9 cellular contexts compared by ENCODE assay signal in the genomic region with DNA sequence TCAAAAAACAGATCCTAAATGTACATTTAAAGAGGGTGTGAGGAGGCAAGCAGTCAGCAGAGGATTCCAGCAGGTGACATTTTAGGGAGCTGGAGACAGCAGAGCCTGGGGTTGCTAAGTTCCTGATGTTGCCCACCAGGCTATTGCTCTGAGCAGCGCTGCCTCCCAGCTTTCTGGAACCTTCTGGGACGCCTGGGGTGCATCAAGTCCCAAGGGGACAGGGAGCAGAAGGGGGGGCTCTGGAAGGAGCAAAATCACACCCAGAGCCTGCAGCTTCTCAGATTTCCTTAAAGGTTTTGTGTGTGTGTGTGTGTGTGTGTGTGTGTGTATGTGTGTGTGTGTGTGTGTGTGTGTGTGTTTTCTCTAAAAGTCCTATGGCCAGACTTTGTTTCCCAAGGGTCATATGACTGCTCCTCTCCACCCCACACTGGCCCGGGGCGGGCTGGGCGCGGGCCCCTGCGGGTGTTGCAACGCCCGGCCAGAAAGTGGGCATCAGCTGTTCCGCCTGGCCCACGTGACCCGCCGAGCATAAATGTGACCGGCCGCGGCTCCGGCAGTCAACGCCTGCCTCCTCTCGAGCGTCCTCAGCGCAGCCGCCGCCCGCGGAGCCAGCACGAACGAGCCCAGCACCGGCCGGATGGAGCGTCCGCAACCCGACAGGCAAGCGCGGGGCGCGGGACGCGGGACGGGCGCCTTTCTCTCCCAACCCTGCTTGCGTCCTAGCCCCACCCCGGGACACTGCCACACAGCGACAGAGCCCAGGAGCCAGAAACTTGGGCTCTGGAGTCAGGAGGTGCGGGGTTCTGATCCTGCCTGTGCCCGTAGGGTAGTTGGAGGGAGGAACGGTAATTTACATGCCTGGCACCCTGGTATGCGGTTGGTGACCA. TPM values are rescaled to one million over a fixed set of nuclear protein-coding genes. Genes with fewer than 3 reads are reported as not detected.
A peak's percentile ranks its signal among the peaks of the same experiment; 100 is the strongest.
DNase-seq lines count a peak whose midpoint lies in the region; ATAC-seq and TF ChIP-seq lines count a peak whose summit lies in the region.
"Had no signal": no experiment of that assay in that cellular context is flagged by ENCODE, and none has a peak within 500 bp of the region (broad histone marks: within the 10 kb centered on the region; RNA-seq: fewer than 3 reads in every experiment).

HMOX1 (plus strand) TSS at position 560 of the 887 bp plus-strand sequence; CDS start at position 638, 78 bp downstream.

- intact Hi-C loops in lower lobe of right lung (cut with DNase I): no loop called here

- peak within 1 kb of the TSS; percentile 69 for H3K4me3 ChIP-seq in lower lobe of right lung

- H3K27me3 ChIP-seq in lower lobe of right lung (ENCODE audit: low read depth): no peaks in the 10 kb centered on the region

- peaks cover 13 to 18% of the 10 kb centered on the region in 2 donors for H3K4me1 Mint-ChIP-seq in effector memory CD8-positive, alpha-beta T cell (ENCODE audit: low read depth in 2 of 2)

- H3K27ac ChIP-seq in lower lobe of right lung: peak within 1 kb of the TSS; percentile 86

- peak within 1 kb of the TSS in 1 of 2 donors; percentile 78 for H3K27ac Mint-ChIP-seq in effector memory CD8-positive, alpha-beta T cell

- ATAC-seq in HG02885 (IDR thresholded peaks at IDR 0.05; ENCODE audit: poor library complexity, unreplicated experiment) (peak; percentile 75), lower lobe of right lung (peak; percentile 91 to 92)
- ATAC-seq in effector memory CD8-positive, alpha-beta T cell (replicated peaks): peak; percentile 87

- peaks cover 4% of the 10 kb centered on the region for H3K36me3 Mint-ChIP-seq in effector memory CD8-positive, alpha-beta T cell (ENCODE audit: insufficient read depth)

- peaks cover 65% of the 10 kb centered on the region for H3K4me1 ChIP-seq in lower lobe of right lung

- no peaks in the 10 kb centered on the region for H3K9me3 ChIP-seq in lower lobe of right lung

- TF ChIP-seq CTCF in lower lobe of right lung (IDR thresholded peaks at IDR 0.05): peak; percentile 27

- no peaks in the 10 kb centered on the region for H3K9me3 Mint-ChIP-seq in effector memory CD8-positive, alpha-beta T cell

- H3K36me3 ChIP-seq in lower lobe of right lung: peaks cover 10% of the 10 kb centered on the region

- DNase-seq in NCI-H1436 (lab: John Stamatoyannopoulos, UW): peak; percentile 55
- no peak for DNase-seq in NCI-H1436 treated with DMSO at 0.1 percent for 48 hours (lab: John Stamatoyannopoulos, UW)
- peak; percentile 46 for DNase-seq in NCI-H510A treated with DMSO at 0.1 percent for 48 hours (lab: John Stamatoyannopoulos, UW)
- peak; percentile 80 for DNase-seq in activated CD8-positive, alpha-beta memory T cell treated with anti-CD3 and anti-CD28 coated beads for 24 hours
- DNase-seq in effector memory CD8-positive, alpha-beta T cell: peak; percentile 40 to 43 (median 41)
- DNase-seq in lower lobe of right lung: peak; percentile 97
- DNase-seq in stimulated activated CD8-positive, alpha-beta memory T cell treated with anti-CD3 and anti-CD28 coated beads, Interleukin-12 subunit alpha, Interleukin-12 subunit beta, amount 100 ng/mL, for 1 hour (ENCODE audit: low read depth): peak; percentile 35
- DNase-seq: DND-41 had no signal

- peak within 1 kb of the TSS; percentile 65 to 72 for H3K4me3 Mint-ChIP-seq in effector memory CD8-positive, alpha-beta T cell

- H3K27me3 Mint-ChIP-seq in effector memory CD8-positive, alpha-beta T cell: peaks cover 7 to 23% of the 10 kb centered on the region in 2 donors

RNA-seq across cellular contexts. Expression of gene HMOX1, which starts in this region (rescaled TPM):
- total RNA-seq in lower lobe of right lung: 68.3 TPM
